ENCODE assay signal across 8 cellular contexts in genomic region chr7:154953006-154953684, GRCh38. TPM values are rescaled to one million over a fixed set of nuclear protein-coding genes. Genes with fewer than 3 reads are reported as not detected.
DNase-seq lines count a peak whose midpoint lies in the region; ATAC-seq and TF ChIP-seq lines count a peak whose summit lies in the region.

No MANE protein-coding gene starts in this region.

- CTCF ChIA-PET in CD4-positive, alpha-beta memory T cell (lab: Charles Lee; ENCODE audit: partially characterized antibody): interaction anchor here (0.8 to 8.3 kb wide), 20 partner anchors 9 to 392 kb away, joined by 3 to 115 read pairs (median 4); no protein-coding TSS in a partner anchor
- CTCF ChIA-PET in T-cell (lab: Charles Lee): interaction anchor here (0.6 to 3.2 kb wide), 13 partner anchors 10 to 392 kb away, joined by 3 to 56 read pairs (median 5); no protein-coding TSS in a partner anchor

- no peaks in the 10 kb centered on the region for H3K27me3 ChIP-seq in CD4-positive, alpha-beta memory T cell (ENCODE audit: insufficient read depth, low read length)

- no peak overlapping the region for H3K27ac ChIP-seq in CD4-positive, alpha-beta memory T cell (ENCODE audit: low read depth, low read length)

- intact Hi-C loops in CD4-positive, alpha-beta memory T cell (cut with micrococcal nuclease): loop anchor here (1.0 kb wide), 2 partner anchors 25 to 40 kb away; no protein-coding TSS in a partner anchor

- in situ Hi-C loops in astrocyte of the spinal cord (cut with HindIII; ENCODE audit: low sequenced_read_pairs): no loop called here

- no peak overlapping the region for H3K4me3 Mint-ChIP-seq in CD4-positive, alpha-beta memory T cell
- no peak overlapping the region for H3K4me3 Mint-ChIP-seq in HFFc6
- H3K4me3 Mint-ChIP-seq in T-cell: no peak overlapping the region

- H3K9me3 Mint-ChIP-seq in CD4-positive, alpha-beta memory T cell: no peaks in the 10 kb centered on the region
- H3K9me3 Mint-ChIP-seq in HFFc6 (no peaks in the 10 kb centered on the region), T-cell (no peaks in the 10 kb centered on the region)

- no peaks in the 10 kb centered on the region for H3K27me3 Mint-ChIP-seq in CD4-positive, alpha-beta memory T cell
- H3K27me3 Mint-ChIP-seq in HFFc6 (ENCODE audit: insufficient read depth) (no peaks in the 10 kb centered on the region), T-cell (no peaks in the 10 kb centered on the region)

- H3K36me3 Mint-ChIP-seq in CD4-positive, alpha-beta memory T cell: peaks cover 30 to 63% of the 10 kb centered on the region in 2 donors
- H3K36me3 Mint-ChIP-seq in HFFc6 (ENCODE audit: low read depth) (peaks cover 25% of the 10 kb centered on the region), T-cell (peaks cover 53% of the 10 kb centered on the region)

- TF ChIP-seq CTCF in HFFc6 (IDR thresholded peaks at IDR 0.05): peak; percentile 88
- peak; percentile 73 for TF ChIP-seq CTCF in astrocyte of the spinal cord (IDR thresholded peaks at IDR 0.05; ENCODE audit: low read depth, low read length)

- H3K36me3 ChIP-seq in CD4-positive, alpha-beta memory T cell (ENCODE audit: insufficient read depth, low read length): peaks cover 28% of the 10 kb centered on the region

- H3K4me1 ChIP-seq in CD4-positive, alpha-beta memory T cell (ENCODE audit: insufficient read depth, low read length): no peaks in the 10 kb centered on the region

- POLR2A ChIA-PET in CD4-positive, alpha-beta memory T cell (lab: Charles Lee; ENCODE audit: partially characterized antibody): interaction anchor here (1.2 to 1.6 kb wide), 3 partner anchors 25 to 344 kb away, joined by 3 to 12 read pairs (median 4); no protein-coding TSS in a partner anchor
- POLR2A ChIA-PET in T-cell (lab: Charles Lee): interaction anchor here in 1 of 2 donors (0.6 kb wide), 1 partner anchor 38 kb away, joined by 3 read pairs; no protein-coding TSS in a partner anchor

- ATAC-seq in T-cell (replicated peaks in 1 of 4) (peak in 2 of 4 experiments; percentile 59 to 61), HG03342 (IDR thresholded peaks at IDR 0.05; ENCODE audit: unreplicated experiment) (no peak)

- H3K4me3 ChIP-seq in CD4-positive, alpha-beta memory T cell (ENCODE audit: low read length in 2 of 2): no peak overlapping the region
- no peak overlapping the region for H3K4me3 ChIP-seq in astrocyte of the spinal cord (ENCODE audit: low read depth, low read length)

- peak; percentile 53 to 67 (median 59) for DNase-seq in CD4-positive, alpha-beta memory T cell
- DNase-seq in HFFc6 (peak; percentile 41), T-cell (peak; percentile 13 to 74 (median 60)), astrocyte of the spinal cord (ENCODE audit: low read depth, low spot score) (peak; percentile 27), kidney tubule cell (ENCODE audit: low spot score) (peak; percentile 46), cerebellar nuclear complex (lab: John Stamatoyannopoulos, UW) (no peak)
- peak; percentile 30 for DNase-seq in stimulated activated CD8-positive, alpha-beta memory T cell treated with anti-CD3 and anti-CD28 coated beads, Interleukin-12 subunit alpha, Interleukin-12 subunit beta, amount 100 ng/mL, for 24 hours (ENCODE audit: extremely low read depth)

- peaks cover 0 to 4% (median 1%) of the 10 kb centered on the region in 4 donors for H3K4me1 Mint-ChIP-seq in CD4-positive, alpha-beta memory T cell
- H3K4me1 Mint-ChIP-seq in HFFc6 (ENCODE audit: low read depth) (no peaks in the 10 kb centered on the region), T-cell (no peaks in the 10 kb centered on the region)

- H3K27ac Mint-ChIP-seq in CD4-positive, alpha-beta memory T cell: peak overlapping the region in 1 of 7 donors; percentile 60
- no peak overlapping the region for H3K27ac Mint-ChIP-seq in HFFc6
- H3K27ac Mint-ChIP-seq in T-cell: no peak overlapping the region

- no peaks in the 10 kb centered on the region for H3K9me3 ChIP-seq in CD4-positive, alpha-beta memory T cell (ENCODE audit: control insufficient read depth in 1 of 2, low read length in 2 of 2)

RNA-seq across cellular contexts. Expression of gene PAXIP1, which starts 49.8 kb away (rescaled TPM):
- total RNA-seq in CD4-positive, alpha-beta memory T cell: 10 to 100 TPM; 16.0 to 18.8 TPM
- 1 to 10 TPM in 1 of 2 donors, under 1 TPM in 1; 0.98 to 2.3 TPM for polyA plus RNA-seq in CD4-positive, alpha-beta memory T cell
- 1 to 10 TPM; 5.2 to 9.3 (median 7.4) TPM for total RNA-seq in HFFc6 (2021; fragmentation: NEBNext Ultra II Directional; extraction: Animal tissue kit (Norgen Biotek cat#: 25700))
- total RNA-seq in T-cell: 10 to 100 TPM; 10.1 to 12.6 (median 12.3) TPM

Comparison
In these comparisons a context has a peak if more than half of its experiments do, and no peak if none do; other contexts are left out.
1. DNase-seq: peak in CD4-positive, alpha-beta memory T cell (5 of 5), HFFc6 (single experiment), T-cell (34 of 34), astrocyte of the spinal cord (single experiment), kidney tubule cell (single experiment) and stimulated activated CD8-positive, alpha-beta memory T cell treated with anti-CD3 and anti-CD28 coated beads, Interleukin-12 subunit alpha, Interleukin-12 subunit beta, amount 100 ng/mL, for 24 hours (single experiment); none in cerebellar nuclear complex (0 of 2).